In the genomic region with DNA sequence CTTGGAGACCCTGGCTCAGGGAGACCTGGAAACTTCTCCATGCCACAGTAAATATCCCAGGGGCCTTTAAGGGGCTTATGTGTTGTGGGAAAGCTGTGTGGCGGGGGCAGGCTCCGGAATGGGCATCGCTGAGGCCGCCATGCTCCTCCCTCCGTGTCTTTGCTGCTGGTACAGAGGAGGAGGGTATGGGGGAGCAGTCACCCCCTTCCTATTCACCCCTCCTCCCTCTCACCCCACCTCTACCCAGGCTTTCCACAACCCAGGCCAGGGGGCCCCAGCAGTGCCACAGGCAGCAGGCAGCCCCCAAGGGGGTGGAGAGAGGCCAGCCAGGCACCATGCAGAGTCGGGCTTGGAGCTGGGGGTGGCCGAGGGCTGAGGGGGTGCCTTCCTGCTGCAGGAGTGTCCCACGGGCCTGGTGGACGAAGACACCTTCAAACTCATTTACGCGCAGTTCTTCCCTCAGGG, we compare ENCODE assay signal across 26 cellular contexts.
"Had no signal": no experiment of that assay in that cellular context is flagged by ENCODE, and none has a peak within 500 bp of the region (broad histone marks: within the 10 kb centered on the region; RNA-seq: fewer than 3 reads in every experiment).

No MANE protein-coding gene starts in this region.

- H3K4me3 Mint-ChIP-seq: activated naive CD4-positive, alpha-beta T cell treated with anti-CD3 and anti-CD28 coated beads for 36 hours; activated naive CD8-positive, alpha-beta T cell treated with anti-CD3 and anti-CD28 coated beads, Interleukin-2, amount 10 ng/mL, durations not matched to agents 7 days and 5 days; activated T-cell treated with anti-CD3 and anti-CD28 coated beads, Interleukin-2, amount 50 U/mL, for 72 hours; natural killer cell; stimulated activated naive B cell treated with anti-CD40 and anti-IgM and Interleukin-4, amounts not matched to agents 10 μg/mL and 1 μg/mL and 100 μg/mL, for 72 hours; T-cell had no signal

- H3K9me3 ChIP-seq: pancreas, right lobe of liver, thoracic aorta had no signal

- H3K4me1 Mint-ChIP-seq: natural killer cell had no signal

- DNase-seq: activated CD4-positive, alpha-beta T cell treated with anti-CD3 and anti-CD28 coated beads, Interleukin-2, amount 50 U/mL, for 4 hours; activated CD8-positive, alpha-beta memory T cell treated with anti-CD3 and anti-CD28 coated beads for 24 hours; activated effector memory CD4-positive, alpha-beta T cell treated with Interleukin-2 at 50 U/mL for 16 hours; activated naive CD4-positive, alpha-beta T cell treated with anti-CD3 and anti-CD28 coated beads for 36 hours; activated naive CD8-positive, alpha-beta T cell treated with anti-CD3 and anti-CD28 coated beads, Interleukin-2, amount 10 ng/mL, durations not matched to agents 7 days and 5 days; activated T-cell treated with anti-CD3 and anti-CD28 coated beads, Interleukin-2, amount 50 U/mL, for 72 hours; amniotic stem cell; cerebellar nuclear complex; cortex of kidney; heart right ventricle; midbrain; natural killer cell; stimulated activated CD4-positive, alpha-beta T cell treated with anti-CD3 and anti-CD28 coated beads, Interleukin-2, amount 100 ng/mL, for 48 hours; stimulated activated CD8-positive, alpha-beta memory T cell treated with anti-CD3 and anti-CD28 coated beads, Interleukin-4, amount 100 ng/mL, for 48 hours; stimulated activated naive B cell treated with anti-CD40 and anti-IgM and Interleukin-4, amounts not matched to agents 10 μg/mL and 1 μg/mL and 100 μg/mL, for 72 hours; T-cell; WERI-Rb-1 had no signal

- H3K36me3 ChIP-seq: pancreas, right lobe of liver, WERI-Rb-1 had no signal

- H3K27ac Mint-ChIP-seq: activated naive CD4-positive, alpha-beta T cell treated with anti-CD3 and anti-CD28 coated beads for 36 hours; activated naive CD8-positive, alpha-beta T cell treated with anti-CD3 and anti-CD28 coated beads, Interleukin-2, amount 10 ng/mL, durations not matched to agents 7 days and 5 days; activated T-cell treated with anti-CD3 and anti-CD28 coated beads, Interleukin-2, amount 50 U/mL, for 72 hours; natural killer cell; stimulated activated naive B cell treated with anti-CD40 and anti-IgM and Interleukin-4, amounts not matched to agents 10 μg/mL and 1 μg/mL and 100 μg/mL, for 72 hours; T-cell had no signal

- H3K36me3 Mint-ChIP-seq: activated naive CD8-positive, alpha-beta T cell treated with anti-CD3 and anti-CD28 coated beads, Interleukin-2, amount 10 ng/mL, durations not matched to agents 7 days and 5 days; natural killer cell; stimulated activated naive B cell treated with anti-CD40 and anti-IgM and Interleukin-4, amounts not matched to agents 10 μg/mL and 1 μg/mL and 100 μg/mL, for 72 hours; T-cell had no signal

- H3K27ac ChIP-seq: epithelial cell of prostate, heart right ventricle, pancreas, right lobe of liver, thoracic aorta had no signal

- H3K27me3 ChIP-seq: heart right ventricle, pancreas, right lobe of liver had no signal

- FAIRE-seq: bronchial epithelial cell, keratinocyte, pancreas, TTC549 had no signal

- H3K4me3 ChIP-seq: heart right ventricle, pancreas, right lobe of liver, smooth muscle cell, thoracic aorta had no signal

- H3K9me3 Mint-ChIP-seq: activated naive CD8-positive, alpha-beta T cell treated with anti-CD3 and anti-CD28 coated beads, Interleukin-2, amount 10 ng/mL, durations not matched to agents 7 days and 5 days; natural killer cell had no signal

- H3K4me1 ChIP-seq: heart right ventricle, pancreas, right lobe of liver had no signal

- ATAC-seq: activated T-cell treated with anti-CD3 and anti-CD28 coated beads, Interleukin-2, amount 50 U/mL, for 72 hours; natural killer cell; pancreas; right lobe of liver; SK-N-SH treated with all-trans-retinoic acid at 6 μM for 48 hours; stimulated activated naive B cell treated with anti-CD40 and anti-IgM and Interleukin-4, amounts not matched to agents 10 μg/mL and 1 μg/mL and 100 μg/mL, for 72 hours had no signal
